8 cellular contexts compared by ENCODE assay signal in genomic region chr3:184229424-184230080, GRCh38. TPM values are rescaled to one million over a fixed set of nuclear protein-coding genes. Genes with fewer than 3 reads are reported as not detected.
A peak's percentile ranks its signal among the peaks of the same experiment; 100 is the strongest.
DNase-seq lines count a peak whose midpoint lies in the region; ATAC-seq lines count a peak whose summit lies in the region.

VWA5B2 (plus strand) TSS chr3:184229585; CDS start chr3:184230529, 944 bp downstream.

- H3K27me3 Mint-ChIP-seq in activated CD4-positive, alpha-beta memory T cell treated with anti-CD3 and anti-CD28 coated beads, Interleukin-2, amount 10 ng/mL, durations not matched to agents 7 days and 5 days, result peaks cover 57% of the 10 kb centered on the region

- no peaks in the 10 kb centered on the region for H3K9me3 Mint-ChIP-seq in activated CD4-positive, alpha-beta memory T cell treated with anti-CD3 and anti-CD28 coated beads, Interleukin-2, amount 10 ng/mL, durations not matched to agents 7 days and 5 days

- CTCF ChIA-PET in activated CD4-positive, alpha-beta memory T cell treated with anti-CD3 and anti-CD28 coated beads, Interleukin-2, amount 10 ng/mL, durations not matched to agents 7 days and 5 days (lab: Charles Lee), result no interaction called here

- DNase-seq in SIG-M5 treated with dmso at 0.1 percent for 504 hours (lab: John Stamatoyannopoulos, UW; ENCODE audit: unreplicated experiment) (peak; percentile 58), SIG-M5 (lab: John Stamatoyannopoulos, UW) (no peak), NCI-H510A (lab: John Stamatoyannopoulos, UW) (peak; percentile 78), middle frontal gyrus (ENCODE audit: extremely low spot score, low spot score) (peak; percentile 36)
- peak; percentile 57 for DNase-seq in activated CD4-positive, alpha-beta memory T cell treated with anti-CD3 and anti-CD28 coated beads, Interleukin-2, amount 10 ng/mL, durations not matched to agents 7 days and 5 days
- peak; percentile 55 for DNase-seq in effector CD8-positive, alpha-beta T cell (lab: John Stamatoyannopoulos, UW)
- DNase-seq in stimulated activated CD8-positive, alpha-beta memory T cell treated with anti-CD3 and anti-CD28 coated beads, Interleukin-4, amount 100 ng/mL, for 1 hour (ENCODE audit: low read depth in 2 of 2, low spot score in 1 of 2), result peak; percentile 31 to 51

- H3K27ac Mint-ChIP-seq in activated CD4-positive, alpha-beta memory T cell treated with anti-CD3 and anti-CD28 coated beads, Interleukin-2, amount 10 ng/mL, durations not matched to agents 7 days and 5 days, result no peak within 1 kb of the TSS

- H3K4me1 Mint-ChIP-seq in activated CD4-positive, alpha-beta memory T cell treated with anti-CD3 and anti-CD28 coated beads, Interleukin-2, amount 10 ng/mL, durations not matched to agents 7 days and 5 days, result peaks cover 13% of the 10 kb centered on the region

- peak within 1 kb of the TSS; percentile 51 for H3K4me3 Mint-ChIP-seq in activated CD4-positive, alpha-beta memory T cell treated with anti-CD3 and anti-CD28 coated beads, Interleukin-2, amount 10 ng/mL, durations not matched to agents 7 days and 5 days

- ATAC-seq in HG03095 (IDR thresholded peaks at IDR 0.05; ENCODE audit: unreplicated experiment), result peak; percentile 78

- POLR2A ChIA-PET in activated CD4-positive, alpha-beta memory T cell treated with anti-CD3 and anti-CD28 coated beads, Interleukin-2, amount 10 ng/mL, durations not matched to agents 7 days and 5 days (lab: Charles Lee), result interaction anchor here (1.0 to 2.1 kb wide), 2 partner anchors 11 to 74 kb away, joined by 3 to 5 read pairs; partner anchors contain the start of gene DVL3

- no peaks in the 10 kb centered on the region for H3K36me3 Mint-ChIP-seq in activated CD4-positive, alpha-beta memory T cell treated with anti-CD3 and anti-CD28 coated beads, Interleukin-2, amount 10 ng/mL, durations not matched to agents 7 days and 5 days (ENCODE audit: low read depth)

RNA-seq across cellular contexts. Expression of gene VWA5B2, which starts in this region (rescaled TPM):
- not detected for total RNA-seq in activated CD4-positive, alpha-beta memory T cell treated with anti-CD3 and anti-CD28 coated beads, Interleukin-2, amount 10 ng/mL, durations not matched to agents 7 days and 5 days

Comparison
In these comparisons a context has a peak if more than half of its experiments do, and no peak if none do; other contexts are left out.
1. Peak in DNase-seq in activated CD4-positive, alpha-beta memory T cell treated with anti-CD3 and anti-CD28 coated beads, Interleukin-2, amount 10 ng/mL, durations not matched to agents 7 days and 5 days; RNA of the gene not detected or under 1 TPM.